Comparison of ENCODE assay signal across 12 cellular contexts in genomic region chr7:112930787-112931186, GRCh38.
DNase-seq lines count a peak whose midpoint lies in the region; ATAC-seq and TF ChIP-seq lines count a peak whose summit lies in the region.
"Had no signal": no experiment of that assay in that cellular context is flagged by ENCODE, and none has a peak within 500 bp of the region (broad histone marks: within the 10 kb centered on the region; RNA-seq: fewer than 3 reads in every experiment).

No MANE protein-coding gene starts in this region.

- H3K9me3 ChIP-seq in upper lobe of right lung = no peaks in the 10 kb centered on the region
- no peaks in the 10 kb centered on the region for H3K9me3 ChIP-seq in A673 (ENCODE audit: low read depth, low read length, poor library complexity, severe bottlenecking)
- H3K9me3 ChIP-seq: SJSA1 had no signal

- H3K4me3 ChIP-seq in upper lobe of right lung (no peak overlapping the region), A673 (ENCODE audit: low read depth, low read length, poor library complexity, severe bottlenecking) (no peak overlapping the region)
- H3K4me3 ChIP-seq: dorsolateral prefrontal cortex, SJSA1 had no signal

- intact Hi-C loops in left ventricle myocardium superior (cut with micrococcal nuclease) = no loop called here
- intact Hi-C loops in left cardiac atrium (cut with DNase I) = loop anchor here in 1 of 2 donors (10.0 kb wide), 1 partner anchor 184 kb away; the partner anchor contains the start of gene SMIM30
- intact Hi-C loops in upper lobe of right lung (cut with DNase I) = no loop called here
- intact Hi-C loops in A673 (cut with micrococcal nuclease; ENCODE audit: unreplicated experiment) = no loop called here

- DNase-seq in left ventricle myocardium superior (no peak), left cardiac atrium (no peak), SKM-1 treated with dmso at 0.1 percent for 144 hours (lab: John Stamatoyannopoulos, UW; ENCODE audit: unreplicated experiment) (peak; percentile 57), foreskin melanocyte (peak; percentile 92), upper lobe of right lung (no peak), A673 (ENCODE audit: low spot score) (no peak), cortex of kidney (lab: John Stamatoyannopoulos, UW) (no peak)
- no peak for DNase-seq in stimulated activated CD4-positive, alpha-beta T cell treated with anti-CD3 and anti-CD28 coated beads, Interleukin-12 subunit alpha, Interleukin-12 subunit beta, amount 100 ng/mL, for 4 hours
- DNase-seq: activated CD8-positive, alpha-beta memory T cell treated with anti-CD3 and anti-CD28 coated beads, Interleukin-2, amount 50 U/mL, for 48 hours; NCI-H187 had no signal

- POLR2A ChIA-PET in A673 (lab: Charles Lee; ENCODE audit: low non-redundant PET) = no interaction called here

- TF ChIP-seq CTCF in upper lobe of right lung (IDR thresholded peaks at IDR 0.05) (no peak), A673 (conservative IDR thresholded peaks at IDR 0.05; ENCODE audit: low read depth, low read length) (no peak)

- H3K4me1 ChIP-seq in upper lobe of right lung = no peaks in the 10 kb centered on the region
- no peaks in the 10 kb centered on the region for H3K4me1 ChIP-seq in A673 (ENCODE audit: insufficient read depth, low read length, poor library complexity, severe bottlenecking)
- H3K4me1 ChIP-seq: SJSA1 had no signal

- BruUV-seq in A673 (replicated peaks; lab: Mats Ljungman, UMichigan) = no TSS peak

- H3K27ac ChIP-seq in upper lobe of right lung = no peak overlapping the region
- H3K27ac ChIP-seq in A673 (ENCODE audit: low read depth, low read length, poor library complexity, severe bottlenecking) = no peak overlapping the region
- H3K27ac ChIP-seq: SJSA1 had no signal

- peak; percentile 34 for ATAC-seq in left ventricle myocardium superior
- ATAC-seq in left cardiac atrium = no peak
- peak; percentile 60 for ATAC-seq in upper lobe of right lung

- CTCF ChIA-PET in A673 (lab: Charles Lee) = no interaction called here

- H3K27me3 ChIP-seq in upper lobe of right lung (no peaks in the 10 kb centered on the region), A673 (replicated peaks; ENCODE audit: insufficient read depth, low read depth, low read length, poor library complexity) (no peaks in the 10 kb centered on the region)
- H3K27me3 ChIP-seq: dorsolateral prefrontal cortex, SJSA1 had no signal

- H3K36me3 ChIP-seq in upper lobe of right lung (peaks cover 6% of the 10 kb centered on the region), A673 (ENCODE audit: insufficient read depth, low read length, poor library complexity, severe bottlenecking) (no peaks in the 10 kb centered on the region)
- H3K36me3 ChIP-seq: SJSA1 had no signal

Comparison
In these comparisons a context has a peak if more than half of its experiments do, and no peak if none do; other contexts are left out.
1. ATAC-seq: peak in left ventricle myocardium superior (single experiment) and upper lobe of right lung (single experiment); none in left cardiac atrium (0 of 2).
2. DNase-seq: peak in SKM-1 treated with dmso at 0.1 percent for 144 hours (single experiment) and foreskin melanocyte (single experiment); none in left ventricle myocardium superior (single experiment), left cardiac atrium (single experiment), upper lobe of right lung (single experiment), A673 (single experiment), stimulated activated CD4-positive, alpha-beta T cell treated with anti-CD3 and anti-CD28 coated beads, Interleukin-12 subunit alpha, Interleukin-12 subunit beta, amount 100 ng/mL, for 4 hours (single experiment) and cortex of kidney (single experiment).